Comparison of ENCODE assay signal across 17 cellular contexts in genomic region chr5:172727551-172727950, GRCh38.
"Had no signal": no experiment of that assay in that cellular context is flagged by ENCODE, and none has a peak within 500 bp of the region (broad histone marks: within the 10 kb centered on the region; RNA-seq: fewer than 3 reads in every experiment).

No MANE protein-coding gene starts in this region.

- H3K27ac ChIP-seq: cardiac muscle cell, neural progenitor cell, ovary, sigmoid colon, tibial artery, vagina, WERI-Rb-1 had no signal

- H3K4me3 Mint-ChIP-seq: activated naive CD8-positive, alpha-beta T cell treated with anti-CD3 and anti-CD28 coated beads for 36 hours; effector memory CD8-positive, alpha-beta T cell; mesothelial cell of epicardium; neural progenitor cell had no signal

- H3K27me3 Mint-ChIP-seq: activated naive CD8-positive, alpha-beta T cell treated with anti-CD3 and anti-CD28 coated beads for 36 hours had no signal

- H3K4me3 ChIP-seq: cardiac muscle cell, lung, neural progenitor cell, ovary, sigmoid colon, tibial artery, vagina had no signal

- ATAC-seq: effector memory CD8-positive, alpha-beta T cell; left colon had no signal

- H3K4me1 ChIP-seq: neural progenitor cell had no signal

- H3K4me1 Mint-ChIP-seq: activated naive CD8-positive, alpha-beta T cell treated with anti-CD3 and anti-CD28 coated beads for 36 hours; mesothelial cell of epicardium had no signal

- DNase-seq: activated CD4-positive, alpha-beta T cell treated with anti-CD3 and anti-CD28 coated beads, Interleukin-2, amount 50 U/mL, for 4 hours; activated naive CD8-positive, alpha-beta T cell treated with anti-CD3 and anti-CD28 coated beads for 36 hours; amniotic stem cell; dermis blood vessel endothelial cell; effector memory CD8-positive, alpha-beta T cell; left colon; ovary; sigmoid colon; stimulated activated naive CD4-positive, alpha-beta T cell; SW 1271; tibial artery; WERI-Rb-1 had no signal

- H3K9me3 ChIP-seq: ovary, sigmoid colon, tibial artery, vagina had no signal

- H3K36me3 ChIP-seq: cardiac muscle cell, neural progenitor cell, ovary, sigmoid colon, tibial artery, vagina, WERI-Rb-1 had no signal

- H3K27ac Mint-ChIP-seq: activated naive CD8-positive, alpha-beta T cell treated with anti-CD3 and anti-CD28 coated beads for 36 hours; mesothelial cell of epicardium; neural progenitor cell had no signal

- H3K27me3 ChIP-seq: ovary, sigmoid colon, tibial artery, vagina had no signal

- H3K36me3 Mint-ChIP-seq: activated naive CD8-positive, alpha-beta T cell treated with anti-CD3 and anti-CD28 coated beads for 36 hours; mesothelial cell of epicardium; neural progenitor cell had no signal

- H3K9ac ChIP-seq: neural progenitor cell had no signal
